In genomic region chr16:89287777-89288576, GRCh38 we compare ENCODE assay signal across 21 cellular contexts.
"Had no signal": no experiment of that assay in that cellular context is flagged by ENCODE, and none has a peak within 500 bp of the region (broad histone marks: within the 10 kb centered on the region; RNA-seq: fewer than 3 reads in every experiment).

No MANE protein-coding gene starts in this region.

- H3K27ac ChIP-seq: heart left ventricle, SJCRH30, suprapubic skin had no signal

- H3K4me1 ChIP-seq: SJCRH30, suprapubic skin had no signal

- DNase-seq: activated CD4-positive, alpha-beta T cell treated with anti-CD3 and anti-CD28 coated beads, Interleukin-2, amount 10 ng/mL, durations not matched to agents 24 days and 14 days; activated CD8-positive, alpha-beta memory T cell treated with anti-CD3 and anti-CD28 coated beads, Interleukin-2, amount 10 ng/mL, durations not matched to agents 7 days and 5 days; activated effector memory CD4-positive, alpha-beta T cell treated with anti-CD3 and anti-CD28 coated beads, Interleukin-2, amount 50 U/mL, for 16 hours; activated naive CD8-positive, alpha-beta T cell treated with anti-CD3 and anti-CD28 coated beads for 36 hours; activated T-cell treated with anti-CD3 and anti-CD28 coated beads, Interleukin-2, amount 50 U/mL, for 48 hours; amygdala; effector memory CD8-positive, alpha-beta T cell; mammary epithelial cell; naive thymus-derived CD4-positive, alpha-beta T cell; nucleus accumbens; retina; SJCRH30; stimulated activated CD4-positive, alpha-beta T cell treated with anti-CD3 and anti-CD28 coated beads, Interleukin-15, amount 100 ng/mL, for 24 hours; stimulated activated CD4-positive, alpha-beta T cell treated with anti-CD3 and anti-CD28 coated beads, Interleukin-4, amount 100 ng/mL, for 24 hours; T-helper 2 cell; trophoblast cell had no signal

- H3K27me3 Mint-ChIP-seq: activated CD4-positive, alpha-beta T cell treated with anti-CD3 and anti-CD28 coated beads, Interleukin-2, amount 10 ng/mL, durations not matched to agents 24 days and 14 days; activated CD8-positive, alpha-beta memory T cell treated with anti-CD3 and anti-CD28 coated beads, Interleukin-2, amount 10 ng/mL, durations not matched to agents 7 days and 5 days; activated naive CD8-positive, alpha-beta T cell treated with anti-CD3 and anti-CD28 coated beads for 36 hours; brain; effector memory CD8-positive, alpha-beta T cell; naive thymus-derived CD4-positive, alpha-beta T cell; stimulated activated naive CD8-positive, alpha-beta T cell treated with anti-CD3 and anti-CD28 coated beads, Interleukin-15, Interleukin-2, amounts not matched to agents 100 ng/mL and 50 ng/mL, for 24 hours had no signal

- H3K27ac Mint-ChIP-seq: activated CD4-positive, alpha-beta T cell treated with anti-CD3 and anti-CD28 coated beads, Interleukin-2, amount 10 ng/mL, durations not matched to agents 24 days and 14 days; activated naive CD8-positive, alpha-beta T cell treated with anti-CD3 and anti-CD28 coated beads for 36 hours; stimulated activated naive CD8-positive, alpha-beta T cell treated with anti-CD3 and anti-CD28 coated beads, Interleukin-15, Interleukin-2, amounts not matched to agents 100 ng/mL and 50 ng/mL, for 24 hours; WTC11 had no signal

- H3K9me3 ChIP-seq: heart left ventricle, SJCRH30, suprapubic skin had no signal

- H3K27me3 ChIP-seq: heart left ventricle, SJCRH30, suprapubic skin had no signal

- H3K4me3 Mint-ChIP-seq: activated CD4-positive, alpha-beta T cell treated with anti-CD3 and anti-CD28 coated beads, Interleukin-2, amount 10 ng/mL, durations not matched to agents 24 days and 14 days; activated CD8-positive, alpha-beta memory T cell treated with anti-CD3 and anti-CD28 coated beads, Interleukin-2, amount 10 ng/mL, durations not matched to agents 7 days and 5 days; activated naive CD8-positive, alpha-beta T cell treated with anti-CD3 and anti-CD28 coated beads for 36 hours; brain; effector memory CD8-positive, alpha-beta T cell; stimulated activated naive CD8-positive, alpha-beta T cell treated with anti-CD3 and anti-CD28 coated beads, Interleukin-15, Interleukin-2, amounts not matched to agents 100 ng/mL and 50 ng/mL, for 24 hours; WTC11 had no signal

- H3K4me3 ChIP-seq: heart left ventricle, SJCRH30, suprapubic skin had no signal

- ATAC-seq: activated CD8-positive, alpha-beta memory T cell treated with anti-CD3 and anti-CD28 coated beads, Interleukin-2, amount 10 ng/mL, durations not matched to agents 7 days and 5 days; effector memory CD8-positive, alpha-beta T cell; heart left ventricle; naive thymus-derived CD4-positive, alpha-beta T cell; WTC11 had no signal

- H3K9me3 Mint-ChIP-seq: activated CD4-positive, alpha-beta T cell treated with anti-CD3 and anti-CD28 coated beads, Interleukin-2, amount 10 ng/mL, durations not matched to agents 24 days and 14 days; activated naive CD8-positive, alpha-beta T cell treated with anti-CD3 and anti-CD28 coated beads for 36 hours; brain; effector memory CD8-positive, alpha-beta T cell; stimulated activated naive CD8-positive, alpha-beta T cell treated with anti-CD3 and anti-CD28 coated beads, Interleukin-15, Interleukin-2, amounts not matched to agents 100 ng/mL and 50 ng/mL, for 24 hours; WTC11 had no signal
